Comparison of ENCODE assay signal across 18 cellular contexts in the genomic region with DNA sequence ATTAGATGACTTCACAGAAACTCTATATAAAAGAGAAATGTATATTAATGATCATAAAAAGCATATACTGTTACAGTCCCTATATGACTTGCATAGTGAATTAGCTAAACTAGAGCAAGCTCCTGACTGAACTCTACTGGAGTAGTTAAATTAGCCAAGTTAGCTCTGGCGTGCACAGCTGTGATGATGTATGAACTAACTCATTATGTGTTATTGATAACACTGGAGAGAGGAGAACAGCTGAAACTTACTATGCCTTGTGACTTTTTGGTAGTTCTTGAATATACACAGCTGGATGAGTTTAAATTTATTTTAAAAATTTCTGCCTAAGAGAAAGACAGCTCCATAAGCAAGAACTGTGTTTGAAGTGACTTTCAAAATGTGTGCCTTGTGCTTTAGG. TPM values are rescaled to one million over a fixed set of nuclear protein-coding genes. Genes with fewer than 3 reads are reported as not detected.
A peak's percentile ranks its signal among the peaks of the same experiment; 100 is the strongest.
DNase-seq lines count a peak whose midpoint lies in the region; ATAC-seq and TF ChIP-seq lines count a peak whose summit lies in the region.
"Had no signal": no experiment of that assay in that cellular context is flagged by ENCODE, and none has a peak within 500 bp of the region (broad histone marks: within the 10 kb centered on the region; RNA-seq: fewer than 3 reads in every experiment).

No MANE protein-coding gene starts in this region.

- H3K27ac Mint-ChIP-seq in activated naive CD8-positive, alpha-beta T cell = no peak overlapping the region
- H3K27ac Mint-ChIP-seq in activated naive CD8-positive, alpha-beta T cell treated with anti-CD3 and anti-CD28 coated beads, Interleukin-2, amount 50 U/mL, for 24 hours = no peak overlapping the region
- H3K27ac Mint-ChIP-seq: activated naive CD8-positive, alpha-beta T cell treated with anti-CD3 and anti-CD28 coated beads, Interleukin-2, amount 10 ng/mL, durations not matched to agents 7 days and 5 days; B cell had no signal

- TF ChIP-seq CTCF in coronary artery (IDR thresholded peaks at IDR 0.05) (no peak), foreskin fibroblast (IDR thresholded peaks at IDR 0.05; ENCODE audit: low read depth, low read length) (no peak)

- H3K36me3 Mint-ChIP-seq in activated naive CD8-positive, alpha-beta T cell = peaks cover 31% of the 10 kb centered on the region
- H3K36me3 Mint-ChIP-seq in activated naive CD8-positive, alpha-beta T cell treated with anti-CD3 and anti-CD28 coated beads, Interleukin-2, amount 50 U/mL, for 24 hours (ENCODE audit: low read depth) = peaks cover 36% of the 10 kb centered on the region

- no peak for ATAC-seq in activated naive CD8-positive, alpha-beta T cell treated with anti-CD3 and anti-CD28 coated beads, Interleukin-2, amount 50 U/mL, for 24 hours
- ATAC-seq in GM21786 (IDR thresholded peaks at IDR 0.05; ENCODE audit: unreplicated experiment) (no peak), HG03175 (IDR thresholded peaks at IDR 0.05; ENCODE audit: unreplicated experiment) (no peak)

- peak overlapping the region; percentile 79 for H3K4me2 ChIP-seq in skeletal muscle satellite cell (ENCODE audit: low read length)

- H3K4me1 ChIP-seq in skeletal muscle satellite cell (ENCODE audit: control insufficient read depth, insufficient read depth, low read length) = peaks cover 93% of the 10 kb centered on the region

- H3K4me3 Mint-ChIP-seq in activated naive CD8-positive, alpha-beta T cell = peak overlapping the region; percentile 13
- H3K4me3 Mint-ChIP-seq in activated naive CD8-positive, alpha-beta T cell treated with anti-CD3 and anti-CD28 coated beads, Interleukin-2, amount 50 U/mL, for 24 hours = no peak overlapping the region
- H3K4me3 Mint-ChIP-seq: B cell, mesothelial cell of epicardium had no signal

- no peaks in the 10 kb centered on the region for H3K27me3 ChIP-seq in skeletal muscle satellite cell (ENCODE audit: control insufficient read depth, insufficient read depth, low read length)

- no peak overlapping the region for H3K27ac ChIP-seq in coronary artery

- peak overlapping the region; percentile 98 for H3K9ac ChIP-seq in skeletal muscle satellite cell (ENCODE audit: low read depth, low read length)

- no peaks in the 10 kb centered on the region for H3K9me3 Mint-ChIP-seq in activated naive CD8-positive, alpha-beta T cell (ENCODE audit: low read depth)
- H3K9me3 Mint-ChIP-seq in activated naive CD8-positive, alpha-beta T cell treated with anti-CD3 and anti-CD28 coated beads, Interleukin-2, amount 50 U/mL, for 24 hours = no peaks in the 10 kb centered on the region
- H3K9me3 Mint-ChIP-seq: activated naive CD8-positive, alpha-beta T cell treated with anti-CD3 and anti-CD28 coated beads, Interleukin-2, amount 10 ng/mL, durations not matched to agents 7 days and 5 days; immature natural killer cell; mesothelial cell of epicardium had no signal

- DNase-seq in activated naive CD8-positive, alpha-beta T cell treated with anti-CD3 and anti-CD28 coated beads, Interleukin-2, amount 50 U/mL, for 24 hours = no peak
- DNase-seq in NCI-H146 treated with DMSO at 0.1 percent for 48 hours (lab: John Stamatoyannopoulos, UW; ENCODE audit: unreplicated experiment) (peak; percentile 54), coronary artery (ENCODE audit: low spot score) (no peak), foreskin fibroblast (no peak)
- DNase-seq: activated CD4-positive, alpha-beta T cell treated with anti-CD3 and anti-CD28 coated beads for 1 hour; activated naive CD8-positive, alpha-beta T cell treated with anti-CD3 and anti-CD28 coated beads, Interleukin-2, amount 10 ng/mL, durations not matched to agents 7 days and 5 days; DMS153; immature natural killer cell; NCI-H1436; NCI-H510A; stimulated activated CD4-positive, alpha-beta T cell treated with anti-CD3 and anti-CD28 coated beads, Interleukin-4, amount 100 ng/mL, for 4 hours; trophoblast cell had no signal

- no peaks in the 10 kb centered on the region for H3K9me3 ChIP-seq in skeletal muscle satellite cell (replicated peaks; ENCODE audit: low read length)

- peaks cover 85% of the 10 kb centered on the region for H3K36me3 ChIP-seq in skeletal muscle satellite cell (ENCODE audit: insufficient read depth, low read length)

- H3K4me3 ChIP-seq in coronary artery (peak overlapping the region; percentile 12), skeletal muscle satellite cell (ENCODE audit: low read length) (peak overlapping the region; percentile 44), foreskin fibroblast (ENCODE audit: low read depth in 1 of 2, low read length in 2 of 2) (no peak overlapping the region)

- peaks cover 84% of the 10 kb centered on the region for H3K4me1 Mint-ChIP-seq in activated naive CD8-positive, alpha-beta T cell (ENCODE audit: low read depth)
- peaks cover 83% of the 10 kb centered on the region for H3K4me1 Mint-ChIP-seq in activated naive CD8-positive, alpha-beta T cell treated with anti-CD3 and anti-CD28 coated beads, Interleukin-2, amount 50 U/mL, for 24 hours

- H3K27me3 Mint-ChIP-seq in activated naive CD8-positive, alpha-beta T cell = no peaks in the 10 kb centered on the region
- H3K27me3 Mint-ChIP-seq in activated naive CD8-positive, alpha-beta T cell treated with anti-CD3 and anti-CD28 coated beads, Interleukin-2, amount 50 U/mL, for 24 hours = no peaks in the 10 kb centered on the region
- H3K27me3 Mint-ChIP-seq: activated naive CD8-positive, alpha-beta T cell treated with anti-CD3 and anti-CD28 coated beads, Interleukin-2, amount 10 ng/mL, durations not matched to agents 7 days and 5 days; B cell had no signal

RNA-seq across cellular contexts. Expression of a gene that starts 8.1 kb away (rescaled TPM):
- total RNA-seq in skeletal muscle satellite cell (2012; rRNA removed) = 39.3 and 47.9 TPM in 2 replicates

Comparison
In these comparisons a context has a peak if more than half of its experiments do, and no peak if none do; other contexts are left out.
1. H3K4me3 ChIP-seq: peak in coronary artery (single experiment) and skeletal muscle satellite cell (single experiment); none in foreskin fibroblast (0 of 2).